Comparison of ENCODE assay signal across 15 cellular contexts in genomic region chr12:130791699-130792098, GRCh38. TPM values are rescaled to one million over a fixed set of nuclear protein-coding genes. Genes with fewer than 3 reads are reported as not detected.
DNase-seq lines count a peak whose midpoint lies in the region; ATAC-seq and TF ChIP-seq lines count a peak whose summit lies in the region.
"Had no signal": no experiment of that assay in that cellular context is flagged by ENCODE, and none has a peak within 500 bp of the region (broad histone marks: within the 10 kb centered on the region; RNA-seq: fewer than 3 reads in every experiment).

No MANE protein-coding gene starts in this region.

- H4K91ac ChIP-seq in IMR-90 (ENCODE audit: insufficient read depth, low read depth, low read length): no peak overlapping the region

- H2AFZ ChIP-seq in IMR-90 (replicated peaks; ENCODE audit: low read length, poor library complexity): peak overlapping the region; percentile 48
- H2AFZ ChIP-seq: GM23248 had no signal

- H2AK9ac ChIP-seq in IMR-90 (replicated peaks; ENCODE audit: low read depth, low read length, poor library complexity): no peak overlapping the region

- H3K4me1 ChIP-seq in IMR-90 (ENCODE audit: control insufficient read depth, insufficient read depth, low read length): no peaks in the 10 kb centered on the region
- no peaks in the 10 kb centered on the region for H3K4me1 ChIP-seq in Panc1 (ENCODE audit: control insufficient read depth, insufficient read depth, low read length)
- H3K4me1 ChIP-seq: BE2C had no signal

- H2BK5ac ChIP-seq in IMR-90 (ENCODE audit: low read depth, low read length, poor library complexity, severe bottlenecking): no peak overlapping the region

- H3K18ac ChIP-seq in IMR-90 (ENCODE audit: low read depth, low read length): no peak overlapping the region

- no peaks in the 10 kb centered on the region for H4K20me1 ChIP-seq in IMR-90 (ENCODE audit: insufficient read depth, low read length)

- no peak overlapping the region for H2BK15ac ChIP-seq in IMR-90 (ENCODE audit: low read depth, low read length)

- no peak overlapping the region for H3K56ac ChIP-seq in IMR-90 (ENCODE audit: extremely low read depth, insufficient read depth, low read length)

- H2BK120ac ChIP-seq in IMR-90 (ENCODE audit: low read depth, low read length): no peak overlapping the region

- in situ Hi-C loops in IMR-90 (cut with MboI; ENCODE audit: low sequenced_read_pairs): no loop called here
- in situ Hi-C loops in Panc1 (cut with HindIII; ENCODE audit: low pct_unique_long_range_greater_than_20kb, low sequenced_read_pairs): no loop called here

- no peak overlapping the region for H4K5ac ChIP-seq in IMR-90 (ENCODE audit: low read depth, low read length)

- H3K9me3 Mint-ChIP-seq in activated naive CD4-positive, alpha-beta T cell treated with anti-CD3 and anti-CD28 coated beads, Interleukin-2, amount 50 U/mL, for 72 hours: no peaks in the 10 kb centered on the region

- ATAC-seq in IMR-90 (ENCODE audit: low read depth): no peak
- no peak for ATAC-seq in Panc1
- no peak for ATAC-seq in HG03354 (IDR thresholded peaks at IDR 0.05; ENCODE audit: poor library complexity, severe bottlenecking, unreplicated experiment)
- ATAC-seq in activated naive CD4-positive, alpha-beta T cell treated with anti-CD3 and anti-CD28 coated beads, Interleukin-2, amount 50 U/mL, for 72 hours: no peak
- no peak for ATAC-seq in HG02610 (IDR thresholded peaks at IDR 0.05; ENCODE audit: unreplicated experiment)
- ATAC-seq: HCT116 had no signal

- BruUV-seq in IMR-90 (replicated peaks; lab: Mats Ljungman, UMichigan) (no TSS peak), Panc1 (replicated peaks; lab: Mats Ljungman, UMichigan) (TSS peak; percentile 48)

- H3K27ac ChIP-seq in IMR-90 (ENCODE audit: insufficient read depth, low read length): no peak overlapping the region
- no peak overlapping the region for H3K27ac ChIP-seq in Panc1 (ENCODE audit: low read length)
- H3K27ac ChIP-seq: C4-2B, GM23248 had no signal

- H2BK20ac ChIP-seq in IMR-90 (ENCODE audit: low read depth, low read length): no peak overlapping the region

- peak; percentile 5 for DNase-seq in AG10803 (ENCODE audit: low read depth)
- DNase-seq in IMR-90: no peak
- DNase-seq in Panc1 (ENCODE audit: low read depth, low spot score): no peak
- peak; percentile 13 for DNase-seq in fibroblast of mammary gland (ENCODE audit: low read depth)
- DNase-seq in activated naive CD4-positive, alpha-beta T cell treated with anti-CD3 and anti-CD28 coated beads, Interleukin-2, amount 50 U/mL, for 72 hours (ENCODE audit: low spot score in 2 of 2): no peak
- no peak for DNase-seq in NCI-H510A treated with DMSO at 0.1 percent for 48 hours (lab: John Stamatoyannopoulos, UW)
- DNase-seq: BE2C; CD4-positive, alpha-beta memory T cell; DMS79 treated with DMSO at 0.1 percent for 48 hours; EL; GM23248 had no signal

- H3K27me3 ChIP-seq in IMR-90 (ENCODE audit: control insufficient read depth, insufficient read depth, low read length) (no peaks in the 10 kb centered on the region), Panc1 (ENCODE audit: control insufficient read depth, insufficient read depth, low read length) (no peaks in the 10 kb centered on the region)
- H3K27me3 ChIP-seq: BE2C had no signal

- no peak overlapping the region for H3K14ac ChIP-seq in IMR-90 (replicated peaks; ENCODE audit: low read depth, low read length)

- H3K9me1 ChIP-seq in IMR-90 (ENCODE audit: insufficient read depth, low read length): no peaks in the 10 kb centered on the region

- no peak overlapping the region for H3K9ac ChIP-seq in IMR-90 (ENCODE audit: low read depth, low read length)
- H3K9ac ChIP-seq: GM23248 had no signal

- no CpG with 5 or more reads among the region's 10 CpGs for WGBS in IMR-90 (ENCODE audit: extremely low coverage in 2 of 2, insufficient read length in 1 of 2), 2 experiments

- H3K23ac ChIP-seq in IMR-90 (ENCODE audit: low read depth, low read length): no peak overlapping the region

- H3K79me1 ChIP-seq in IMR-90 (ENCODE audit: low read depth in 1 of 2, low read length in 2 of 2): peaks cover 0 to 3% of the 10 kb centered on the region in 2 experiments; a peak in 1 of 4 replicates

- H3K9me3 ChIP-seq in IMR-90 (ENCODE audit: control insufficient read depth, insufficient read depth, low read length): no peaks in the 10 kb centered on the region
- no peaks in the 10 kb centered on the region for H3K9me3 ChIP-seq in Panc1 (ENCODE audit: control insufficient read depth, insufficient read depth, low read depth, low read length)
- H3K9me3 ChIP-seq: BE2C had no signal

- H3K4me2 ChIP-seq in IMR-90 (ENCODE audit: low read depth, low read length): no peak overlapping the region

- H3K4me3 ChIP-seq in AG10803 (ENCODE audit: low read length): no peak overlapping the region
- no peak overlapping the region for H3K4me3 ChIP-seq in IMR-90 (ENCODE audit: insufficient read depth, low read depth, low read length)
- no peak overlapping the region for H3K4me3 ChIP-seq in Panc1 (ENCODE audit: low read depth in 2 of 2, low read length in 2 of 2)
- no peak overlapping the region for H3K4me3 ChIP-seq in fibroblast of mammary gland (ENCODE audit: control insufficient read depth, low read depth, low read length)
- H3K4me3 ChIP-seq: GM23248 had no signal

- peaks cover 28% of the 10 kb centered on the region for H3K36me3 ChIP-seq in IMR-90 (ENCODE audit: control insufficient read depth, insufficient read depth, low read length)
- H3K36me3 ChIP-seq in Panc1 (ENCODE audit: control insufficient read depth, insufficient read depth, low read length): peaks cover 5% of the 10 kb centered on the region; the same call in 1 of the 2 replicates

- intact Hi-C loops in IMR-90 (cut with micrococcal nuclease): no loop called here
- intact Hi-C loops in Panc1 (cut with micrococcal nuclease; ENCODE audit: unreplicated experiment): no loop called here

- no peak overlapping the region for H2AK5ac ChIP-seq in IMR-90 (ENCODE audit: low read depth, low read length)

- POLR2A ChIA-PET in IMR-90 (lab: Charles Lee; ENCODE audit: unreplicated experiment): no interaction called here
- POLR2A ChIA-PET in Panc1 (lab: Charles Lee): no interaction called here

- no peak overlapping the region for H4K8ac ChIP-seq in IMR-90 (ENCODE audit: low read depth in 2 of 2, low read length in 2 of 2)

- no peak for TF ChIP-seq CTCF in AG10803 (conservative IDR thresholded peaks at IDR 0.05; ENCODE audit: low read length)
- TF ChIP-seq CTCF in IMR-90 (conservative IDR thresholded peaks at IDR 0.05; ENCODE audit: low read depth, low read length): no peak
- TF ChIP-seq CTCF in Panc1 (IDR thresholded peaks at IDR 0.05): no peak
- no peak for TF ChIP-seq CTCF in fibroblast of mammary gland (conservative IDR thresholded peaks at IDR 0.05; ENCODE audit: control insufficient read depth, insufficient read depth, low read depth, low read length)

- CTCF ChIA-PET in IMR-90 (lab: Yijun Ruan, JAX) (no interaction called here), Panc1 (lab: Charles Lee) (no interaction called here)

- H3K36me3 Mint-ChIP-seq in activated naive CD4-positive, alpha-beta T cell treated with anti-CD3 and anti-CD28 coated beads, Interleukin-2, amount 50 U/mL, for 72 hours: peaks cover 17% of the 10 kb centered on the region in 2 donors

- TF ChIP-seq RAD21 in IMR-90 (IDR thresholded peaks at IDR 0.05; ENCODE audit: low read length): no peak

- H3K4ac ChIP-seq in IMR-90 (ENCODE audit: low read depth, low read length): no peak overlapping the region

- no peak for TF ChIP-seq POLR2A in IMR-90 (IDR thresholded peaks at IDR 0.05; ENCODE audit: low read depth, low read length)

- dilution Hi-C loops in IMR-90 (cut with HindIII; ENCODE audit: low sequenced_read_pairs, unreplicated experiment): no loop called here

- H3K27ac Mint-ChIP-seq in activated naive CD4-positive, alpha-beta T cell treated with anti-CD3 and anti-CD28 coated beads, Interleukin-2, amount 50 U/mL, for 72 hours: no peak overlapping the region
- H3K27ac Mint-ChIP-seq: CD4-positive, alpha-beta memory T cell had no signal

TF ChIP-seq in IMR-90, 13 proteins besides CTCF, POLR2A, EP300 and RAD21:
- no peak for TF ChIP-seq MAZ (IDR thresholded peaks at IDR 0.05; ENCODE audit: borderline replicate concordance, low read depth, low read length)
- no peak for TF ChIP-seq CHD1 (IDR thresholded peaks at IDR 0.05; ENCODE audit: low read depth, low read length)
- TF ChIP-seq NFE2L2 (IDR thresholded peaks at IDR 0.05; ENCODE audit: low read depth, low read length): no peak
- TF ChIP-seq FOS (IDR thresholded peaks at IDR 0.05; ENCODE audit: low read depth, low read length): no peak
- no peak for TF ChIP-seq BHLHE40 (IDR thresholded peaks at IDR 0.05; ENCODE audit: low read depth, low read length)
- TF ChIP-seq MXI1 (IDR thresholded peaks at IDR 0.05; ENCODE audit: borderline replicate concordance, low read depth, low read length): no peak
- no peak for TF ChIP-seq SMC3 (IDR thresholded peaks at IDR 0.05; ENCODE audit: low read depth, low read length)
- TF ChIP-seq RFX5 (IDR thresholded peaks at IDR 0.05; ENCODE audit: low read depth, low read length): no peak
- TF ChIP-seq MAFK (IDR thresholded peaks at IDR 0.05; ENCODE audit: low read depth, low read length): no peak
- no peak for TF ChIP-seq CEBPB (IDR thresholded peaks at IDR 0.05; ENCODE audit: low read depth, low read length)

RNA-seq across cellular contexts. Expression of gene STX2, which starts 47.4 kb away (rescaled TPM):
- total RNA-seq in IMR-90 (2012; rRNA removed): 26.9 and 42.8 TPM in 2 replicates
- 26.9 and 32.5 TPM in 2 replicates for polyA plus RNA-seq in IMR-90 (2012; rRNA removed)
- 7.6 and 10.3 TPM in 2 replicates for polyA plus RNA-seq in IMR-90 (2012; cell fraction: cytosol; rRNA removed)
- 5.6 and 28.5 TPM in 2 replicates for polyA plus RNA-seq in IMR-90 (2012; cell fraction: nucleus; rRNA removed; ENCODE audit: low replicate concordance)
- total RNA-seq in Panc1 (2021; ENCODE audit: unreplicated experiment): 34.0 TPM
- 21.7 TPM for polyA plus RNA-seq in Panc1 (2012; ENCODE audit: insufficient read length)
- total RNA-seq in activated naive CD4-positive, alpha-beta T cell treated with anti-CD3 and anti-CD28 coated beads, Interleukin-2, amount 50 U/mL, for 72 hours: 10 to 100 TPM; 14.4 to 16.6 TPM

Comparison
In these comparisons a context has a peak if more than half of its experiments do, and no peak if none do; other contexts are left out.
1. DNase-seq: peak in AG10803 (single experiment) and fibroblast of mammary gland (single experiment); none in IMR-90 (single experiment), Panc1 (single experiment), activated naive CD4-positive, alpha-beta T cell treated with anti-CD3 and anti-CD28 coated beads, Interleukin-2, amount 50 U/mL, for 72 hours (0 of 2) and NCI-H510A treated with DMSO at 0.1 percent for 48 hours (single experiment).